In genomic region chr2:172427256-172427989, GRCh38 we compare ENCODE assay signal across 8 cellular contexts. TPM values are rescaled to one million over a fixed set of nuclear protein-coding genes. Genes with fewer than 3 reads are reported as not detected.
DNase-seq lines count a peak whose midpoint lies in the region; ATAC-seq and TF ChIP-seq lines count a peak whose summit lies in the region.

Gene ITGA6 (plus strand): TSS chr2:172427586.

- H3K27me3 Mint-ChIP-seq in activated T-helper 2 cell treated with anti-CD3 and anti-CD28 coated beads, Interferon-gamma antibody, Interleukin-2, Interleukin-4, amounts not matched to agents 10 μg/mL and 5 μg/mL and 100 μg/mL, durations not matched to agents 14 hours and 24 hours and 36 hours (ENCODE audit: low read depth), result peaks cover 83% of the 10 kb centered on the region
- H3K27me3 Mint-ChIP-seq in natural killer cell (ENCODE audit: low read depth in 2 of 2), result peaks cover 0 to 4% of the 10 kb centered on the region in 2 donors
- H3K27me3 Mint-ChIP-seq in stimulated activated memory B cell treated with anti-CD40 and anti-IgM and Interleukin-4, amounts not matched to agents 10 μg/mL and 1 μg/mL and 100 μg/mL, for 72 hours, result peaks cover 26% of the 10 kb centered on the region

- H3K27me3 ChIP-seq in HUES64 (ENCODE audit: insufficient read depth, low read length) (peaks cover 7% of the 10 kb centered on the region), fibroblast of lung (ENCODE audit: control insufficient read depth, insufficient read depth, low read length) (no peaks in the 10 kb centered on the region)

- peak; percentile 6 for DNase-seq in DMS114 treated with DMSO at 0.1 percent for 48 hours (lab: John Stamatoyannopoulos, UW; ENCODE audit: unreplicated experiment)
- peak; percentile 82 for DNase-seq in RPMI7951 (ENCODE audit: low read depth)
- DNase-seq in activated T-helper 2 cell treated with anti-CD3 and anti-CD28 coated beads, Interferon-gamma antibody, Interleukin-2, Interleukin-4, amounts not matched to agents 10 μg/mL and 5 μg/mL and 100 μg/mL, durations not matched to agents 14 hours and 24 hours and 36 hours (ENCODE audit: low spot score), result peak; percentile 42
- peak; percentile 50 to 68 for DNase-seq in fibroblast of lung (ENCODE audit: low read depth in 2 of 2)
- DNase-seq in natural killer cell, result peak; percentile 53

- H3K9ac ChIP-seq in HUES64 (ENCODE audit: low read depth, low read length), result peak within 1 kb of the TSS; percentile 82
- peak within 1 kb of the TSS; percentile 46 for H3K9ac ChIP-seq in fibroblast of lung (ENCODE audit: insufficient read depth, low read length)

- H3K4me3 Mint-ChIP-seq in activated T-helper 2 cell treated with anti-CD3 and anti-CD28 coated beads, Interferon-gamma antibody, Interleukin-2, Interleukin-4, amounts not matched to agents 10 μg/mL and 5 μg/mL and 100 μg/mL, durations not matched to agents 14 hours and 24 hours and 36 hours (ENCODE audit: low read depth), result peak within 1 kb of the TSS; percentile 67
- H3K4me3 Mint-ChIP-seq in natural killer cell, result peak within 1 kb of the TSS; percentile 86
- peak within 1 kb of the TSS; percentile 72 for H3K4me3 Mint-ChIP-seq in stimulated activated memory B cell treated with anti-CD40 and anti-IgM and Interleukin-4, amounts not matched to agents 10 μg/mL and 1 μg/mL and 100 μg/mL, for 72 hours

- H3K27ac Mint-ChIP-seq in activated T-helper 2 cell treated with anti-CD3 and anti-CD28 coated beads, Interferon-gamma antibody, Interleukin-2, Interleukin-4, amounts not matched to agents 10 μg/mL and 5 μg/mL and 100 μg/mL, durations not matched to agents 14 hours and 24 hours and 36 hours, result no peak within 1 kb of the TSS
- H3K27ac Mint-ChIP-seq in natural killer cell, result peak within 1 kb of the TSS; percentile 48 to 78
- H3K27ac Mint-ChIP-seq in stimulated activated memory B cell treated with anti-CD40 and anti-IgM and Interleukin-4, amounts not matched to agents 10 μg/mL and 1 μg/mL and 100 μg/mL, for 72 hours, result no peak within 1 kb of the TSS

- H3K27ac ChIP-seq in HUES64 (ENCODE audit: low read depth, low read length), result peak within 1 kb of the TSS; percentile 70; the same call in 1 of the 2 replicates
- peak within 1 kb of the TSS; percentile 31 for H3K27ac ChIP-seq in fibroblast of lung (ENCODE audit: insufficient read depth, low read length)

- no peaks in the 10 kb centered on the region for H3K36me3 ChIP-seq in HUES64 (ENCODE audit: insufficient read depth, low read length)
- no peaks in the 10 kb centered on the region for H3K36me3 ChIP-seq in fibroblast of lung (ENCODE audit: control insufficient read depth, insufficient read depth, low read length)

- TF ChIP-seq CTCF in fibroblast of lung (conservative IDR thresholded peaks at IDR 0.05 in 1 of 2, IDR thresholded peaks at IDR 0.05 in 1 of 2; ENCODE audit: low read depth in 1 of 2, low read length in 2 of 2), result no peak
- no peak for TF ChIP-seq CTCF in natural killer cell (IDR thresholded peaks at IDR 0.05)

- H3K4me1 ChIP-seq in HUES64 (ENCODE audit: insufficient read depth, low read length) (peaks cover 50% of the 10 kb centered on the region), fibroblast of lung (ENCODE audit: control insufficient read depth, extremely low read depth, insufficient read depth, low read length) (peaks cover 4% of the 10 kb centered on the region)

- H3K4me3 ChIP-seq in HUES64 (ENCODE audit: low read length) (peak within 1 kb of the TSS; percentile 79), fibroblast of lung (replicated peaks in 1 of 4; ENCODE audit: control extremely low read depth in 1 of 4, insufficient read depth in 1 of 4, low read depth in 3 of 4, low read length in 4 of 4) (peak within 1 kb of the TSS; percentile 41 to 77 (median 58))

- intact Hi-C loops in activated T-helper 2 cell treated with anti-CD3 and anti-CD28 coated beads, Interferon-gamma antibody, Interleukin-2, Interleukin-4, amounts not matched to agents 10 μg/mL and 5 μg/mL and 100 μg/mL, durations not matched to agents 14 hours and 24 hours and 36 hours (cut with micrococcal nuclease), result loop anchor here (2.0 to 5.0 kb wide), 2 partner anchors 37 to 345 kb away; no protein-coding TSS in a partner anchor
- intact Hi-C loops in natural killer cell (cut with micrococcal nuclease), result no loop called here

- ATAC-seq in natural killer cell (peak; percentile 71 to 77 (median 72)), GM18519 (IDR thresholded peaks at IDR 0.05; ENCODE audit: low FRiP score, unreplicated experiment) (no peak)
- peak; percentile 78 for ATAC-seq in stimulated activated memory B cell treated with anti-CD40 and anti-IgM and Interleukin-4, amounts not matched to agents 10 μg/mL and 1 μg/mL and 100 μg/mL, for 72 hours

- H3K9me3 ChIP-seq in HUES64 (ENCODE audit: insufficient read depth, low read depth, low read length) (no peaks in the 10 kb centered on the region), fibroblast of lung (ENCODE audit: control insufficient read depth, insufficient read depth, low read depth, low read length) (no peaks in the 10 kb centered on the region)

- H3K79me2 ChIP-seq in fibroblast of lung (ENCODE audit: control insufficient read depth, insufficient read depth, low read length), result peaks cover 6% of the 10 kb centered on the region

- H3K9me3 Mint-ChIP-seq in activated T-helper 2 cell treated with anti-CD3 and anti-CD28 coated beads, Interferon-gamma antibody, Interleukin-2, Interleukin-4, amounts not matched to agents 10 μg/mL and 5 μg/mL and 100 μg/mL, durations not matched to agents 14 hours and 24 hours and 36 hours, result no peaks in the 10 kb centered on the region
- no peaks in the 10 kb centered on the region for H3K9me3 Mint-ChIP-seq in natural killer cell
- H3K9me3 Mint-ChIP-seq in stimulated activated memory B cell treated with anti-CD40 and anti-IgM and Interleukin-4, amounts not matched to agents 10 μg/mL and 1 μg/mL and 100 μg/mL, for 72 hours, result no peaks in the 10 kb centered on the region

- peaks cover 11% of the 10 kb centered on the region for H3K4me1 Mint-ChIP-seq in activated T-helper 2 cell treated with anti-CD3 and anti-CD28 coated beads, Interferon-gamma antibody, Interleukin-2, Interleukin-4, amounts not matched to agents 10 μg/mL and 5 μg/mL and 100 μg/mL, durations not matched to agents 14 hours and 24 hours and 36 hours (ENCODE audit: low read depth)
- peaks cover 42 to 45% of the 10 kb centered on the region in 2 donors for H3K4me1 Mint-ChIP-seq in natural killer cell
- H3K4me1 Mint-ChIP-seq in stimulated activated memory B cell treated with anti-CD40 and anti-IgM and Interleukin-4, amounts not matched to agents 10 μg/mL and 1 μg/mL and 100 μg/mL, for 72 hours, result peaks cover 20% of the 10 kb centered on the region

- H4K20me1 ChIP-seq in fibroblast of lung (ENCODE audit: control insufficient read depth, extremely low read depth, insufficient read depth, low read length), result no peaks in the 10 kb centered on the region

- WGBS in HUES64, result under 1% methylated on average over 79 of the region's 79 CpGs

- peak within 1 kb of the TSS; percentile 63 for H2AFZ ChIP-seq in fibroblast of lung (ENCODE audit: low read length)

- H3K4me2 ChIP-seq in fibroblast of lung (ENCODE audit: extremely low read depth, insufficient read depth, low read length), result peak within 1 kb of the TSS; percentile 87

- no peaks in the 10 kb centered on the region for H3K36me3 Mint-ChIP-seq in activated T-helper 2 cell treated with anti-CD3 and anti-CD28 coated beads, Interferon-gamma antibody, Interleukin-2, Interleukin-4, amounts not matched to agents 10 μg/mL and 5 μg/mL and 100 μg/mL, durations not matched to agents 14 hours and 24 hours and 36 hours (ENCODE audit: low read depth)
- H3K36me3 Mint-ChIP-seq in natural killer cell, result no peaks in the 10 kb centered on the region
- no peaks in the 10 kb centered on the region for H3K36me3 Mint-ChIP-seq in stimulated activated memory B cell treated with anti-CD40 and anti-IgM and Interleukin-4, amounts not matched to agents 10 μg/mL and 1 μg/mL and 100 μg/mL, for 72 hours

RNA-seq across cellular contexts. Expression of gene ITGA6, which starts in this region (rescaled TPM):
- polyA plus RNA-seq in HUES64 (2013, experiment 1 of 2), result 56.8 TPM
- 58.5 TPM for polyA plus RNA-seq in HUES64 (2013, experiment 2 of 2)
- total RNA-seq in RPMI7951 (2014; rRNA removed; shearing (Covaris generic)), result 61.8 and 62.0 TPM in 2 replicates
- total RNA-seq in activated T-helper 2 cell treated with anti-CD3 and anti-CD28 coated beads, Interferon-gamma antibody, Interleukin-2, Interleukin-4, amounts not matched to agents 10 μg/mL and 5 μg/mL and 100 μg/mL, durations not matched to agents 14 hours and 24 hours and 36 hours, result 0.11 and 0.25 TPM in 2 replicates
- total RNA-seq in fibroblast of lung (2.6 and 19.8 TPM in 2 replicates), natural killer cell (10 to 100 TPM; 34.0 to 52.8 (median 38.3) TPM)
- polyA plus RNA-seq in fibroblast of lung, result 6.4 and 14.9 TPM in 2 replicates
- 13.9 and 25.3 TPM in 2 replicates for polyA plus RNA-seq in fibroblast of lung (2012)
- 2.5 and 13.6 TPM in 2 replicates for polyA minus RNA-seq in fibroblast of lung (ENCODE audit: low replicate concordance)

Comparison
In these comparisons a context has a peak if more than half of its experiments do, and no peak if none do; other contexts are left out.
1. Peak in DNase-seq in activated T-helper 2 cell treated with anti-CD3 and anti-CD28 coated beads, Interferon-gamma antibody, Interleukin-2, Interleukin-4, amounts not matched to agents 10 μg/mL and 5 μg/mL and 100 μg/mL, durations not matched to agents 14 hours and 24 hours and 36 hours; RNA of the gene not detected or under 1 TPM.
2. DNase-seq: peak in every context shown above with its lines; median percentile 82 in RPMI7951; 59 in fibroblast of lung; 53 in natural killer cell; 42 in activated T-helper 2 cell treated with anti-CD3 and anti-CD28 coated beads, Interferon-gamma antibody, Interleukin-2, Interleukin-4, amounts not matched to agents 10 μg/mL and 5 μg/mL and 100 μg/mL, durations not matched to agents 14 hours and 24 hours and 36 hours; 6 in DMS114 treated with DMSO at 0.1 percent for 48 hours.
3. H3K27ac Mint-ChIP-seq: peak in natural killer cell (2 of 2); none in activated T-helper 2 cell treated with anti-CD3 and anti-CD28 coated beads, Interferon-gamma antibody, Interleukin-2, Interleukin-4, amounts not matched to agents 10 μg/mL and 5 μg/mL and 100 μg/mL, durations not matched to agents 14 hours and 24 hours and 36 hours (single experiment) and stimulated activated memory B cell treated with anti-CD40 and anti-IgM and Interleukin-4, amounts not matched to agents 10 μg/mL and 1 μg/mL and 100 μg/mL, for 72 hours (single experiment).
4. Peak in every context shown above with its lines, with median percentiles within 50 percentile points of each other: H3K4me3 Mint-ChIP-seq.